Comparison of ENCODE assay signal across 19 cellular contexts in the genomic region with DNA sequence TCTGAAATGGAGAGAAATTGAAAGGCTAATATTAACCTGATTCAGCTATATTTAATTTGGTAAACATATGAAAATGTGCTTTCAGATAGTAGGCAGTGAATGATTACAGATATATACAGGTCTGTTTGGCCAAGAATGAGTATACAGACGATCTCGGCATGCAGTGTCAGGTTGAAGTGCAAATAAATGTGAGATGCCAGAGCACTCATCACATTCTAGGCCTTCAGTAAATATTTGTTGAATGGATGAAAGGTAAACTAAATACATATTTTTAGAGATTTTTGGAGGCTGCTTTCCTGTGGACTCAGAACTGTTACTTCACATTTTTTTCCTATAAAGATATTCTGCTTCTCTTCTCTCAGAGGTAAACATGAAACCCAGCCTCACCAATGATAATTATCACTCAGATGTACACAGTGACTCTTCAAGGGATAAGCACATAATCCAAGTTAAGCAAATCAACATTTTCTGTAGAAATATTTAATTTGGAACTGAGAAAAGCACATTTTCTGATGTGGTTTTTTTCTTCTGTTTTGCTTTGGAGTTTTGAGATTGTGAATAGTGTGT.
DNase-seq lines count a peak whose midpoint lies in the region; ATAC-seq, FAIRE-seq and TF ChIP-seq lines count a peak whose summit lies in the region.
"Had no signal": no experiment of that assay in that cellular context is flagged by ENCODE, and none has a peak within 500 bp of the region (broad histone marks: within the 10 kb centered on the region; RNA-seq: fewer than 3 reads in every experiment).

No MANE protein-coding gene starts in this region.

- no peaks in the 10 kb centered on the region for H3K4me1 ChIP-seq in lower lobe of right lung

- TF ChIP-seq POLR2A in H54 (IDR thresholded peaks at IDR 0.05; ENCODE audit: low read depth, low read length), result no peak

- H3K9me3 ChIP-seq in lower lobe of right lung, result no peaks in the 10 kb centered on the region

- intact Hi-C loops in lower lobe of right lung (cut with DNase I), result no loop called here

- no peak overlapping the region for H3K27ac ChIP-seq in lower lobe of right lung

- no peaks in the 10 kb centered on the region for H3K36me3 ChIP-seq in lower lobe of right lung

- DNase-seq in NCI-H2029 treated with DMSO at 0.1 percent for 48 hours (lab: John Stamatoyannopoulos, UW) (peak; percentile 39), NCI-H2029 (lab: John Stamatoyannopoulos, UW) (no peak), H54 (ENCODE audit: insufficient read length, low spot score) (no peak), astrocyte of the hippocampus (ENCODE audit: low read depth, low spot score) (peak; percentile 0), omental fat pad (ENCODE audit: low spot score) (no peak), lower lobe of right lung (no peak)
- DNase-seq: 8988T, DMS153, HFFc6, Kasumi-1, NCI-H1092 treated with DMSO at 0.1 percent for 48 hours, NCI-H146, NCI-H2107, NCI-H510A, NCI-H774 had no signal

- peak; percentile 55 for ATAC-seq in omental fat pad (ENCODE audit: low FRiP score)
- ATAC-seq in HG02840 (IDR thresholded peaks at IDR 0.05; ENCODE audit: low FRiP score, unreplicated experiment), result no peak
- no peak for ATAC-seq in lower lobe of right lung
- no peak for ATAC-seq in GM19324 (IDR thresholded peaks at IDR 0.05; ENCODE audit: low FRiP score, unreplicated experiment)
- ATAC-seq: GM12878 had no signal

- H3K27me3 ChIP-seq in lower lobe of right lung (ENCODE audit: low read depth), result no peaks in the 10 kb centered on the region

- TF ChIP-seq CTCF in omental fat pad (IDR thresholded peaks at IDR 0.05) (no peak), lower lobe of right lung (IDR thresholded peaks at IDR 0.05) (no peak)

- peak; percentile 11 for FAIRE-seq in H54 (lab: Jason Lieb, UNC)
- FAIRE-seq: GM12878, H1 had no signal

- H3K4me3 ChIP-seq in lower lobe of right lung, result no peak overlapping the region
- H3K4me3 ChIP-seq: GM12878 had no signal

Comparison
In these comparisons a context has a peak if more than half of its experiments do, and no peak if none do; other contexts are left out.
1. DNase-seq: peak in NCI-H2029 treated with DMSO at 0.1 percent for 48 hours (single experiment) and astrocyte of the hippocampus (single experiment); none in NCI-H2029 (single experiment), H54 (single experiment), omental fat pad (single experiment) and lower lobe of right lung (single experiment).